8 cellular contexts compared by ENCODE assay signal in the genomic region with DNA sequence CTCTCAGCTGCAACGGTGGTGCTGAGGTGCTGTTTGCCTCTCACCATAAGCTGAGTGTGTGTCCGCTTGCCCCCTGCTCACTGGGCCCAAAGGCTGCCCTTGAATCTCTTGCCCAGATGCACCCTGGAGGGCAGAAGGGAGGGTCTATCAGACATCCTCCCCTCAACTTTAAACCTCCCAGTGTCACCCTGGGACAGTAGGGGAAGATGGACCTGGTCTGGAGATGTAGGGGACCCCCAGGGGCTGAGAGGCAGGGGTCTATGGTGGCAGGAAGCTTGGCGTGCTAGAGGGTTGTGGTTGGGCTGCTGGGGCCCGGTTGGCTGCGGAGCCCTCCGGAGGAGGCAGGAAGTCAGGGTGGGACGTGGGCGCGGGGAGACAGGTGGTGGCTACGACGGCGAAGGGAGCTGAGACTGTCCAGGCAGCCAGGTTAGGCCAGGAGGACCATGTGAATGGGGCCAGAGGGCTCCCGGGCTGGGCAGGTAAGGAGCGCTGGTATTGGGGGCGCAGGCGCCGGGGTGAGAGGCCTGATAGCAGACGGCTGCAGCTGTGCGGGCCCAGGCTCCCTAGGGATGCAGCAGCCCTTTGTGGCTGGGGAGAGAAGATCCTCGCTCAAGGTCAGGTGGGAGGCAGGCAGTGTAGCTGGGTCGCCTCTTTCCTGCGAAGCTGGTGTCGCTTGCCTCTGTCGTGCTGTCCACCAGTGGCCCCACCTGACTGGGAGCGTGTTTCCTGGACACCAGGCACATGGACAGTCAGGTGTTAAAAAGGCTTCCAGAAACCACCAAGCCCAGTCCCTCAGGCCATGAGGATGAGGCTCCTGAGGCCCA. TPM values are rescaled to one million over a fixed set of nuclear protein-coding genes. Genes with fewer than 3 reads are reported as not detected.
DNase-seq lines count a peak whose midpoint lies in the region; ATAC-seq and TF ChIP-seq lines count a peak whose summit lies in the region.

A gene (plus strand): TSS at position 373 of the 824 bp plus-strand sequence. CDS start 23,065 bp downstream, outside the sequence.

- H3K4me1 ChIP-seq in KMS-11 (ENCODE audit: low read depth, poor library complexity, severe bottlenecking): peaks cover 17% of the 10 kb centered on the region
- H3K4me1 ChIP-seq in mononuclear cell (ENCODE audit: insufficient read depth, low read length): peaks cover 90% of the 10 kb centered on the region
- peaks cover 8 to 70% (median 36%) of the 10 kb centered on the region in 5 donors for H3K4me1 ChIP-seq in subcutaneous abdominal adipose tissue (ENCODE audit: control insufficient read depth in 5 of 5, insufficient read depth in 5 of 5, low read length in 5 of 5)

- H3K4me2 ChIP-seq in KMS-11: no peak within 1 kb of the TSS

- ATAC-seq in HG02642 (IDR thresholded peaks at IDR 0.05; ENCODE audit: poor library complexity, unreplicated experiment) (no peak), HG03457 (IDR thresholded peaks at IDR 0.05; ENCODE audit: unreplicated experiment) (no peak)

- H3K4me3 Mint-ChIP-seq in activated T-cell treated with anti-CD3 and anti-CD28 coated beads, Interleukin-2, amount 50 U/mL, for 24 hours: peak within 1 kb of the TSS; percentile 95

- TF ChIP-seq CTCF in KMS-11 (conservative IDR thresholded peaks at IDR 0.05; ENCODE audit: low read depth, low read length): no peak

- H2AFZ ChIP-seq in KMS-11 (ENCODE audit: low read depth): peak within 1 kb of the TSS; percentile 23

- H3K27ac ChIP-seq in KMS-11: peak within 1 kb of the TSS; percentile 26; the same call in 1 of the 2 replicates
- peak within 1 kb of the TSS; percentile 69 for H3K27ac ChIP-seq in subcutaneous abdominal adipose tissue (ENCODE audit: low read depth, low read length)

- H3K27me3 ChIP-seq in KMS-11 (ENCODE audit: insufficient read depth, low read depth) (no peaks in the 10 kb centered on the region), mononuclear cell (ENCODE audit: insufficient read depth, low read length) (no peaks in the 10 kb centered on the region), subcutaneous abdominal adipose tissue (ENCODE audit: control insufficient read depth in 5 of 5, insufficient read depth in 4 of 5, low read length in 5 of 5) (peaks cover 0 to 7% (median 3%) of the 10 kb centered on the region in 5 donors)

- H3K9me3 Mint-ChIP-seq in activated T-cell treated with anti-CD3 and anti-CD28 coated beads, Interleukin-2, amount 50 U/mL, for 24 hours: no peaks in the 10 kb centered on the region

- H3K79me2 ChIP-seq in KMS-11 (ENCODE audit: insufficient read depth, low read depth): no peaks in the 10 kb centered on the region

- H3K36me3 ChIP-seq in KMS-11 (ENCODE audit: insufficient read depth) (no peaks in the 10 kb centered on the region), subcutaneous abdominal adipose tissue (ENCODE audit: control insufficient read depth in 5 of 5, insufficient read depth in 5 of 5, low read length in 5 of 5) (no peaks in the 10 kb centered on the region)

- H4K20me1 ChIP-seq in KMS-11 (ENCODE audit: insufficient read depth): no peaks in the 10 kb centered on the region

- no peaks in the 10 kb centered on the region for H3K27me3 Mint-ChIP-seq in activated T-cell treated with anti-CD3 and anti-CD28 coated beads, Interleukin-2, amount 50 U/mL, for 24 hours

- H3K9ac ChIP-seq in KMS-11 (no peak within 1 kb of the TSS), subcutaneous abdominal adipose tissue (ENCODE audit: low read length in 5 of 5) (peak within 1 kb of the TSS in 2 of 5 donors; percentile 4 to 64)

- peaks cover 74% of the 10 kb centered on the region for H3K4me1 Mint-ChIP-seq in activated T-cell treated with anti-CD3 and anti-CD28 coated beads, Interleukin-2, amount 50 U/mL, for 24 hours (ENCODE audit: low read depth)

- peak within 1 kb of the TSS; percentile 96 for H3K27ac Mint-ChIP-seq in activated T-cell treated with anti-CD3 and anti-CD28 coated beads, Interleukin-2, amount 50 U/mL, for 24 hours

- peaks cover 42% of the 10 kb centered on the region for H3K36me3 Mint-ChIP-seq in activated T-cell treated with anti-CD3 and anti-CD28 coated beads, Interleukin-2, amount 50 U/mL, for 24 hours (ENCODE audit: low read depth)

- DNase-seq in activated T-cell treated with anti-CD3 and anti-CD28 coated beads, Interleukin-2, amount 50 U/mL, for 24 hours: peak; percentile 83
- DNase-seq in NCI-H187 (lab: John Stamatoyannopoulos, UW): no peak
- no peak for DNase-seq in occipital lobe (lab: John Stamatoyannopoulos, UW)

- no peaks in the 10 kb centered on the region for H3K9me3 ChIP-seq in mononuclear cell (ENCODE audit: low read depth, low read length)
- H3K9me3 ChIP-seq in subcutaneous abdominal adipose tissue (ENCODE audit: control insufficient read depth in 5 of 5, low read length in 5 of 5): no peaks in the 10 kb centered on the region

- H3K4me3 ChIP-seq in KMS-11 (IDR thresholded peaks at IDR 0.05; ENCODE audit: insufficient read depth, low read depth, low read length) (no peak within 1 kb of the TSS), mononuclear cell (ENCODE audit: low read length) (peak within 1 kb of the TSS; percentile 54), subcutaneous abdominal adipose tissue (ENCODE audit: low read depth in 1 of 5, low read length in 5 of 5) (peak within 1 kb of the TSS in 3 of 5 donors; percentile 6 to 38 (median 31))

RNA-seq across cellular contexts. Expression of the gene that starts here (rescaled TPM):
- total RNA-seq in mononuclear cell: 112 TPM
- not detected for total RNA-seq in occipital lobe

Comparison
In these comparisons a context has a peak if more than half of its experiments do, and no peak if none do; other contexts are left out.
1. RNA of the gene that starts here (total RNA-seq): 112 TPM in mononuclear cell (single experiment); not detected in occipital lobe (single experiment); every median in the first group is over 100 times any median in the second.